ENCODE assay signal across 1 cellular context in genomic region chr14:37024166-37024565, GRCh38.
TF ChIP-seq lines count a peak whose summit lies in the region.

No MANE protein-coding gene starts in this region.

TF ChIP-seq in HepG2, 621 proteins besides CTCF, POLR2A, EP300 and RAD21:
- TF ChIP-seq POLR2G (IDR thresholded peaks at IDR 0.05; ENCODE audit: low read depth, low read length) (no peak), ZNF574 (CRISPR knock-in tag; IDR thresholded peaks at IDR 0.05) (no peak), AFF4 (CRISPR knock-in tag; IDR thresholded peaks at IDR 0.05) (no peak), STAG1 (CRISPR knock-in tag; IDR thresholded peaks at IDR 0.05) (peak; percentile 56)
